Comparison of ENCODE assay signal across 1 cellular context in the genomic region with DNA sequence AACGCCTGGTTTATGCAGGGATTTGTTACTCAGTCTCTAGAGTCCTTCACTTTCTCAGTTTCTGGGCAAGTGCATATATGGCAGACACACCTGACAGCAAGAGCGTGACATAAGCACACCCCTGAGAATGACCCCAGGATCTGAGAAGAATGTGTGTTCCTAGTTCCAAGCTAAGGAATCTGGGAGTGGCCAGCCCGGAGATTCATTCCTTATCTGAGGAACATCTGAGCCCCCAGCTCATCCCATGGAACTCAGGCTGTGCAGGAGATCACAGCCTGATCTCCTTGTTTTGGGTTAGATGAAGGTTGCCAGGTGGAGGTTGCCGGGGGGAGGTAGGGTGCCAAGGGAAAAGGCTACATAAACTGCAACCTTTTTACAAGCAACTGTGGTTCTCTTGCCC.
TF ChIP-seq lines count a peak whose summit lies in the region.

No MANE protein-coding gene starts in this region.

TF ChIP-seq in HCT116, 20 proteins besides CTCF, POLR2A, EP300 and RAD21:
- TF ChIP-seq EZH2phosphoT487 (IDR thresholded peaks at IDR 0.05; ENCODE audit: borderline replicate concordance) (no peak), ELF1 (IDR thresholded peaks at IDR 0.05; ENCODE audit: borderline replicate concordance, low read depth) (no peak), SP1 (IDR thresholded peaks at IDR 0.05; ENCODE audit: low read depth) (no peak), TCF7L2 (IDR thresholded peaks at IDR 0.05; ENCODE audit: borderline replicate concordance, extremely low read depth, insufficient read depth, insufficient read length) (no peak), POLR2AphosphoS5 (IDR thresholded peaks at IDR 0.05; ENCODE audit: low read depth, low read length) (no peak), YY1 (IDR thresholded peaks at IDR 0.05; ENCODE audit: extremely low read depth, insufficient replicate concordance, low read depth, low read length) (no peak), JUND (IDR thresholded peaks at IDR 0.05) (no peak), CEBPB (IDR thresholded peaks at IDR 0.05; ENCODE audit: low read depth) (no peak), ZNF274 (IDR thresholded peaks at IDR 0.05; ENCODE audit: low read depth, low read length) (no peak), FOSL1 (IDR thresholded peaks at IDR 0.05; ENCODE audit: low read depth) (no peak), SRF (IDR thresholded peaks at IDR 0.05; ENCODE audit: low read depth) (no peak), EZH2 (IDR thresholded peaks at IDR 0.05) (no peak), EGR1 (IDR thresholded peaks at IDR 0.05; ENCODE audit: low read depth) (no peak), ZFX (IDR thresholded peaks at IDR 0.05) (no peak)
- TF ChIP-seq, protein P1, sequence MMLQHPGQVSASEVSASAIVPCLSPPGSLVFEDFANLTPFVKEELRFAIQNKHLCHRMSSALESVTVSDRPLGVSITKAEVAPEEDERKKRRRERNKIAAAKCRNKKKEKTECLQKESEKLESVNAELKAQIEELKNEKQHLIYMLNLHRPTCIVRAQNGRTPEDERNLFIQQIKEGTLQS (IDR thresholded peaks at IDR 0.05), result no peak
- TF ChIP-seq, protein P2, sequence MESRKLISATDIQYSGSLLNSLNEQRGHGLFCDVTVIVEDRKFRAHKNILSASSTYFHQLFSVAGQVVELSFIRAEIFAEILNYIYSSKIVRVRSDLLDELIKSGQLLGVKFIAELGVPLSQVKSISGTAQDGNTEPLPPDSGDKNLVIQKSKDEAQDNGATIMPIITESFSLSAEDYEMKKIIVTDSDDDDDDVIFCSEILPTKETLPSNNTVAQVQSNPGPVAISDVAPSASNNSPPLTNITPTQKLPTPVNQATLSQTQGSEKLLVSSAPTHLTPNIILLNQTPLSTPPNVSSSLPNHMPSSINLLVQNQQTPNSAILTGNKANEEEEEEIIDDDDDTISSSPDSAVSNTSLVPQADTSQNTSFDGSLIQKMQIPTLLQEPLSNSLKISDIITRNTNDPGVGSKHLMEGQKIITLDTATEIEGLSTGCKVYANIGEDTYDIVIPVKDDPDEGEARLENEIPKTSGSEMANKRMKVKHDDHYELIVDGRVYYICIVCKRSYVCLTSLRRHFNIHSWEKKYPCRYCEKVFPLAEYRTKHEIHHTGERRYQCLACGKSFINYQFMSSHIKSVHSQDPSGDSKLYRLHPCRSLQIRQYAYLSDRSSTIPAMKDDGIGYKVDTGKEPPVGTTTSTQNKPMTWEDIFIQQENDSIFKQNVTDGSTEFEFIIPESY (IDR thresholded peaks at IDR 0.05; ENCODE audit: extremely low read depth, insufficient replicate concordance, low read length), result no peak
- TF ChIP-seq, protein P3, sequence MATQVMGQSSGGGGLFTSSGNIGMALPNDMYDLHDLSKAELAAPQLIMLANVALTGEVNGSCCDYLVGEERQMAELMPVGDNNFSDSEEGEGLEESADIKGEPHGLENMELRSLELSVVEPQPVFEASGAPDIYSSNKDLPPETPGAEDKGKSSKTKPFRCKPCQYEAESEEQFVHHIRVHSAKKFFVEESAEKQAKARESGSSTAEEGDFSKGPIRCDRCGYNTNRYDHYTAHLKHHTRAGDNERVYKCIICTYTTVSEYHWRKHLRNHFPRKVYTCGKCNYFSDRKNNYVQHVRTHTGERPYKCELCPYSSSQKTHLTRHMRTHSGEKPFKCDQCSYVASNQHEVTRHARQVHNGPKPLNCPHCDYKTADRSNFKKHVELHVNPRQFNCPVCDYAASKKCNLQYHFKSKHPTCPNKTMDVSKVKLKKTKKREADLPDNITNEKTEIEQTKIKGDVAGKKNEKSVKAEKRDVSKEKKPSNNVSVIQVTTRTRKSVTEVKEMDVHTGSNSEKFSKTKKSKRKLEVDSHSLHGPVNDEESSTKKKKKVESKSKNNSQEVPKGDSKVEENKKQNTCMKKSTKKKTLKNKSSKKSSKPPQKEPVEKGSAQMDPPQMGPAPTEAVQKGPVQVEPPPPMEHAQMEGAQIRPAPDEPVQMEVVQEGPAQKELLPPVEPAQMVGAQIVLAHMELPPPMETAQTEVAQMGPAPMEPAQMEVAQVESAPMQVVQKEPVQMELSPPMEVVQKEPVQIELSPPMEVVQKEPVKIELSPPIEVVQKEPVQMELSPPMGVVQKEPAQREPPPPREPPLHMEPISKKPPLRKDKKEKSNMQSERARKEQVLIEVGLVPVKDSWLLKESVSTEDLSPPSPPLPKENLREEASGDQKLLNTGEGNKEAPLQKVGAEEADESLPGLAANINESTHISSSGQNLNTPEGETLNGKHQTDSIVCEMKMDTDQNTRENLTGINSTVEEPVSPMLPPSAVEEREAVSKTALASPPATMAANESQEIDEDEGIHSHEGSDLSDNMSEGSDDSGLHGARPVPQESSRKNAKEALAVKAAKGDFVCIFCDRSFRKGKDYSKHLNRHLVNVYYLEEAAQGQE (IDR thresholded peaks at IDR 0.05; ENCODE audit: low read depth), result no peak
- TF ChIP-seq, protein P4, sequence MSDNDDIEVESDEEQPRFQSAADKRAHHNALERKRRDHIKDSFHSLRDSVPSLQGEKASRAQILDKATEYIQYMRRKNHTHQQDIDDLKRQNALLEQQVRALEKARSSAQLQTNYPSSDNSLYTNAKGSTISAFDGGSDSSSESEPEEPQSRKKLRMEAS (IDR thresholded peaks at IDR 0.05), result no peak
